31 cellular contexts compared by ENCODE assay signal in genomic region chr1:182525342-182525741, GRCh38.
"Had no signal": no experiment of that assay in that cellular context is flagged by ENCODE, and none has a peak within 500 bp of the region (broad histone marks: within the 10 kb centered on the region; RNA-seq: fewer than 3 reads in every experiment).

No MANE protein-coding gene starts in this region.

- H3K4me1 ChIP-seq: ascending aorta had no signal

- FAIRE-seq: bronchial epithelial cell had no signal

- H3K36me3 ChIP-seq: ascending aorta, cardiac muscle cell, WERI-Rb-1 had no signal

- H3K27ac ChIP-seq: ascending aorta, cardiac muscle cell, WERI-Rb-1 had no signal

- H3K27me3 ChIP-seq: ascending aorta, cardiac muscle cell had no signal

- ATAC-seq: activated CD4-positive, alpha-beta T cell treated with anti-CD3 and anti-CD28 coated beads for 36 hours; activated CD4-positive, CD25-positive, alpha-beta regulatory T cell treated with anti-CD3 and anti-CD28 coated beads, Interleukin-2, amount 50 U/mL, for 24 hours; activated CD8-positive, alpha-beta memory T cell treated with anti-CD3 and anti-CD28 coated beads, Interleukin-2, amount 10 ng/mL, durations not matched to agents 7 days and 5 days; activated CD8-positive, alpha-beta T cell treated with anti-CD3 and anti-CD28 coated beads, Interleukin-2, amount 10 ng/mL, durations not matched to agents 7 days and 5 days; activated naive CD8-positive, alpha-beta T cell treated with anti-CD3 and anti-CD28 coated beads, Interleukin-2, amount 50 U/mL, for 24 hours; WTC11 had no signal

- DNase-seq: activated CD4-positive, alpha-beta memory T cell treated with anti-CD3 and anti-CD28 coated beads, Interleukin-2, amount 10 ng/mL, durations not matched to agents 7 days and 5 days; activated CD4-positive, alpha-beta T cell treated with anti-CD3 and anti-CD28 coated beads for 1 hour; activated CD4-positive, alpha-beta T cell treated with anti-CD3 and anti-CD28 coated beads for 36 hours; activated CD4-positive, alpha-beta T cell treated with anti-CD3 and anti-CD28 coated beads for 48 hours; activated CD4-positive, alpha-beta T cell treated with anti-CD3 and anti-CD28 coated beads, Interleukin-2, amount 10 ng/mL, durations not matched to agents 7 days and 5 days; activated CD4-positive, alpha-beta T cell treated with anti-CD3 and anti-CD28 coated beads, Interleukin-2, amount 50 U/mL, for 48 hours; activated CD4-positive, CD25-positive, alpha-beta regulatory T cell; activated CD8-positive, alpha-beta memory T cell treated with anti-CD3 and anti-CD28 coated beads for 24 hours; activated CD8-positive, alpha-beta memory T cell treated with anti-CD3 and anti-CD28 coated beads, Interleukin-2, amount 10 ng/mL, durations not matched to agents 7 days and 5 days; activated CD8-positive, alpha-beta memory T cell treated with anti-CD3 and anti-CD28 coated beads, Interleukin-2, amount 50 U/mL, for 48 hours; activated CD8-positive, alpha-beta T cell treated with anti-CD3 and anti-CD28 coated beads, Interleukin-2, amount 10 ng/mL, durations not matched to agents 7 days and 5 days; activated effector memory CD4-positive, alpha-beta T cell treated with Interleukin-2 at 50 U/mL for 16 hours; activated gamma-delta T cell; activated naive CD4-positive, alpha-beta T cell treated with anti-CD3 and anti-CD28 coated beads, Interleukin-2, amount 10 ng/mL, durations not matched to agents 7 days and 5 days; activated naive CD4-positive, alpha-beta T cell treated with Interleukin-2 at 50 U/mL for 16 hours; activated naive CD8-positive, alpha-beta T cell treated with anti-CD3 and anti-CD28 coated beads, Interleukin-2, amount 10 ng/mL, durations not matched to agents 7 days and 5 days; activated naive CD8-positive, alpha-beta T cell treated with anti-CD3 and anti-CD28 coated beads, Interleukin-2, amount 50 U/mL, for 24 hours; activated T-cell treated with anti-CD3 and anti-CD28 coated beads, Interleukin-2, amount 50 U/mL, for 24 hours; activated T-cell treated with anti-CD3 and anti-CD28 coated beads, Interleukin-2, amount 50 U/mL, for 48 hours; amygdala; anterior cingulate cortex; caudate nucleus; cerebellar nuclear complex; T-helper 2 cell; T-helper 9 cell; WERI-Rb-1 had no signal

- H3K4me3 ChIP-seq: ascending aorta, cardiac muscle cell had no signal
